Comparison of ENCODE assay signal across 1 cellular context in genomic region chr1:54376085-54377039, GRCh38.
TF ChIP-seq lines count a peak whose summit lies in the region.

No MANE protein-coding gene starts in this region.

TF ChIP-seq in K562, 482 proteins besides CTCF, POLR2A, EP300 and RAD21 (continued from another document and continues in another):
- TF ChIP-seq TSHZ1 (CRISPR knock-in tag; IDR thresholded peaks at IDR 0.05) (no peak), MCM3 (IDR thresholded peaks at IDR 0.05) (no peak), TEAD1 (CRISPR knock-in tag; IDR thresholded peaks at IDR 0.05) (peak in 1 of 2 experiments; percentile 54; a peak in 1 of 4 replicates), ZNF324 (CRISPR knock-in tag; IDR thresholded peaks at IDR 0.05) (no peak), CHD2 (IDR thresholded peaks at IDR 0.05; ENCODE audit: low read depth, low read length) (no peak), ZNF239 (CRISPR knock-in tag; IDR thresholded peaks at IDR 0.05) (no peak), CHD4 (IDR thresholded peaks at IDR 0.05; ENCODE audit: insufficient read depth, insufficient replicate concordance, low read depth, low read length, poor library complexity, severe bottlenecking) (no peak), ZHX1 (conservative IDR thresholded peaks at IDR 0.05; ENCODE audit: low read length) (no peak), HMG20B (CRISPR knock-in tag; IDR thresholded peaks at IDR 0.05) (no peak), BHLHE40 (IDR thresholded peaks at IDR 0.05; ENCODE audit: low read length) (peak; percentile 20; the same call in 1 of the 2 replicates), ARHGAP35 (IDR thresholded peaks at IDR 0.05; ENCODE audit: partially characterized antibody) (no peak), RBM22 (IDR thresholded peaks at IDR 0.05; ENCODE audit: low read depth, low read length, poor library complexity, severe bottlenecking) (no peak), NBN (IDR thresholded peaks at IDR 0.05; ENCODE audit: low read depth) (no peak), ZBTB1 (CRISPR knock-in tag; IDR thresholded peaks at IDR 0.05; ENCODE audit: borderline replicate concordance, low read depth) (no peak), JUNB (CRISPR knock-in tag; conservative IDR thresholded peaks at IDR 0.05) (peak; percentile 76), ESRRB (CRISPR knock-in tag; IDR thresholded peaks at IDR 0.05; ENCODE audit: borderline replicate concordance) (no peak), FOS (IDR thresholded peaks at IDR 0.05; ENCODE audit: extremely low read depth, insufficient read length) (peak; percentile 63), U2AF1 (optimal IDR thresholded peaks at IDR 0.05; ENCODE audit: low read depth, low read length) (no peak), SMAD4 (CRISPR knock-in tag; conservative IDR thresholded peaks at IDR 0.05) (no peak), BRD4 (IDR thresholded peaks at IDR 0.05) (no peak), CHD7 (IDR thresholded peaks at IDR 0.05; ENCODE audit: low read depth, low read length) (no peak), TCF3 (CRISPR knock-in tag; IDR thresholded peaks at IDR 0.05) (no peak), HOXB6 (CRISPR knock-in tag; IDR thresholded peaks at IDR 0.05; ENCODE audit: borderline replicate concordance) (no peak), MAFK (IDR thresholded peaks at IDR 0.05; ENCODE audit: low read length) (no peak; the same call in 1 of the 2 replicates), ZNF280B (CRISPR knock-in tag; IDR thresholded peaks at IDR 0.05) (no peak), HSF4 (CRISPR knock-in tag; IDR thresholded peaks at IDR 0.05; ENCODE audit: borderline replicate concordance) (no peak), RBM14 (IDR thresholded peaks at IDR 0.05; ENCODE audit: borderline replicate concordance, insufficient read depth, low read depth, low read length) (no peak), MBD2 (IDR thresholded peaks at IDR 0.05; ENCODE audit: borderline replicate concordance, low read depth) (no peak), NELFE (IDR thresholded peaks at IDR 0.05; ENCODE audit: insufficient read depth, insufficient read length) (no peak), PHB2 (IDR thresholded peaks at IDR 0.05; ENCODE audit: low read depth) (no peak), ZNF311 (CRISPR knock-in tag; IDR thresholded peaks at IDR 0.05) (no peak), BRD9 (IDR thresholded peaks at IDR 0.05; ENCODE audit: low read depth, partially characterized antibody) (no peak), ZNF263 (CRISPR knock-in tag; IDR thresholded peaks at IDR 0.05; ENCODE audit: borderline replicate concordance) (no peak), ZNF280A (IDR thresholded peaks at IDR 0.05; ENCODE audit: low read depth, partially characterized antibody) (no peak), MTA1 (IDR thresholded peaks at IDR 0.05; ENCODE audit: borderline replicate concordance) (no peak), FOXA3 (CRISPR knock-in tag; conservative IDR thresholded peaks at IDR 0.05 in 1 of 2, IDR thresholded peaks at IDR 0.05 in 1 of 2) (peak in 1 of 2 experiments; percentile 60; a peak in 1 of 4 replicates), LCOR (CRISPR knock-in tag; IDR thresholded peaks at IDR 0.05) (no peak)
